In the genomic region with DNA sequence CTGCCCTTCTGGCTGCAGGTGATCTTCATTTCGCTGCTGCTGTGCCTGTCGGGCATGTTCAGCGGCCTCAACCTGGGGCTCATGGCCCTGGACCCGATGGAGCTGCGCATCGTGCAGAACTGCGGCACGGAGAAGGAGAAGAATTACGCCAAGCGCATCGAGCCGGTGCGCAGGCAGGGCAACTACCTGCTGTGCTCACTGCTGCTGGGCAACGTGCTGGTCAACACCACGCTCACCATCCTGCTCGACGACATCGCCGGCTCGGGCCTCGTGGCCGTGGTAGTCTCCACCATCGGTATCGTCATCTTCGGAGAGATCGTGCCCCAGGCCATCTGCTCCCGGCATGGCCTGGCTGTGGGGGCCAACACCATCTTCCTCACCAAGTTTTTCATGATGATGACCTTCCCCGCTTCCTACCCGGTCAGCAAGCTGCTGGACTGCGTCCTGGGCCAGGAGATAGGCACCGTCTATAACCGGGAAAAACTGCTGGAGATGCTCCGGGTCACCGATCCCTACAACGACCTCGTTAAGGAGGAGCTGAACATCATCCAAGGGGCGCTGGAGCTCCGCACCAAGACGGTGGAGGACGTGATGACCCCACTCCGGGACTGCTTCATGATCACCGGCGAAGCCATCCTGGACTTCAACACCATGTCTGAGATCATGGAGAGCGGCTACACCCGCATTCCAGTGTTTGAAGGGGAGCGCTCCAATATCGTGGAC, we compare ENCODE assay signal across 8 cellular contexts. TPM values are rescaled to one million over a fixed set of nuclear protein-coding genes. Genes with fewer than 3 reads are reported as not detected.
DNase-seq lines count a peak whose midpoint lies in the region; ATAC-seq and TF ChIP-seq lines count a peak whose summit lies in the region.

No MANE protein-coding gene starts in this region.

- CTCF ChIA-PET in activated CD8-positive, alpha-beta memory T cell treated with anti-CD3 and anti-CD28 coated beads, Interleukin-2, amount 10 ng/mL, durations not matched to agents 7 days and 5 days (lab: Charles Lee): interaction anchor here (1.0 to 6.2 kb wide), 8 partner anchors 17 to 277 kb away, joined by 3 to 47 read pairs (median 9); partner anchors contain the start of gene ARL3

- H3K4me1 Mint-ChIP-seq in activated CD8-positive, alpha-beta memory T cell treated with anti-CD3 and anti-CD28 coated beads, Interleukin-2, amount 10 ng/mL, durations not matched to agents 7 days and 5 days: peaks cover 66% of the 10 kb centered on the region

- no peak overlapping the region for H3K27ac ChIP-seq in osteoblast (ENCODE audit: low read depth, low read length)

- peaks cover 4% of the 10 kb centered on the region for H3K79me2 ChIP-seq in osteoblast (ENCODE audit: insufficient read depth, low read length)

- no peaks in the 10 kb centered on the region for H3K36me3 ChIP-seq in osteoblast (ENCODE audit: insufficient read depth, low read length)

- H3K9me3 Mint-ChIP-seq in activated CD8-positive, alpha-beta memory T cell treated with anti-CD3 and anti-CD28 coated beads, Interleukin-2, amount 10 ng/mL, durations not matched to agents 7 days and 5 days (ENCODE audit: low read depth): no peaks in the 10 kb centered on the region

- no peaks in the 10 kb centered on the region for H3K27me3 Mint-ChIP-seq in activated CD8-positive, alpha-beta memory T cell treated with anti-CD3 and anti-CD28 coated beads, Interleukin-2, amount 10 ng/mL, durations not matched to agents 7 days and 5 days

- H3K4me3 Mint-ChIP-seq in activated CD8-positive, alpha-beta memory T cell treated with anti-CD3 and anti-CD28 coated beads, Interleukin-2, amount 10 ng/mL, durations not matched to agents 7 days and 5 days: peak overlapping the region; percentile 90

- H2AFZ ChIP-seq in osteoblast (ENCODE audit: low read length): peak overlapping the region; percentile 99

- peak; percentile 43 for DNase-seq in activated CD8-positive, alpha-beta memory T cell treated with anti-CD3 and anti-CD28 coated beads, Interleukin-2, amount 10 ng/mL, durations not matched to agents 7 days and 5 days
- DNase-seq in activated CD8-positive, alpha-beta memory T cell treated with anti-CD3 and anti-CD28 coated beads for 24 hours: no peak
- peak; percentile 21 to 22 for DNase-seq in activated CD4-positive, alpha-beta T cell treated with anti-CD3 and anti-CD28 coated beads, Interleukin-2, amount 50 U/mL, for 48 hours
- DNase-seq in fibroblast of pulmonary artery (ENCODE audit: low read depth) (no peak), osteoblast (ENCODE audit: insufficient read length, low spot score, missing footprints) (no peak), mesenteric fat pad (ENCODE audit: low spot score) (no peak)

- H3K4me2 ChIP-seq in osteoblast (ENCODE audit: insufficient read depth, low read length): peak overlapping the region; percentile 93

- TF ChIP-seq CTCF in fibroblast of pulmonary artery (IDR thresholded peaks at IDR 0.05; ENCODE audit: low read length, missing control alignments) (no peak), osteoblast (IDR thresholded peaks at IDR 0.05; ENCODE audit: extremely low read depth, low read depth, low read length) (no peak)

- H3K36me3 Mint-ChIP-seq in activated CD8-positive, alpha-beta memory T cell treated with anti-CD3 and anti-CD28 coated beads, Interleukin-2, amount 10 ng/mL, durations not matched to agents 7 days and 5 days: peaks cover 10% of the 10 kb centered on the region

- no peak overlapping the region for H3K27ac Mint-ChIP-seq in activated CD8-positive, alpha-beta memory T cell treated with anti-CD3 and anti-CD28 coated beads, Interleukin-2, amount 10 ng/mL, durations not matched to agents 7 days and 5 days

- ATAC-seq in activated CD8-positive, alpha-beta memory T cell treated with anti-CD3 and anti-CD28 coated beads, Interleukin-2, amount 10 ng/mL, durations not matched to agents 7 days and 5 days: no peak
- ATAC-seq in HG03460 (IDR thresholded peaks at IDR 0.05; ENCODE audit: unreplicated experiment) (no peak), GM18498 (IDR thresholded peaks at IDR 0.05; ENCODE audit: unreplicated experiment) (no peak)

- H3K4me3 ChIP-seq in fibroblast of pulmonary artery (replicated peaks; ENCODE audit: low read depth, low read length) (peak overlapping the region; percentile 88), osteoblast (ENCODE audit: insufficient read depth, low read length) (peak overlapping the region; percentile 99)

- no peaks in the 10 kb centered on the region for H4K20me1 ChIP-seq in osteoblast (ENCODE audit: insufficient read depth, low read length)

- H3K4me1 ChIP-seq in osteoblast (ENCODE audit: insufficient read depth, low read length): peaks cover 14% of the 10 kb centered on the region

- H3K9me3 ChIP-seq in osteoblast (ENCODE audit: low read depth, low read length): no peaks in the 10 kb centered on the region

- peaks cover 15% of the 10 kb centered on the region for H3K27me3 ChIP-seq in osteoblast (ENCODE audit: insufficient read depth, low read length)

RNA-seq across cellular contexts. Expression of gene CNNM2, which starts 1.3 kb away (rescaled TPM):
- 10 to 100 TPM in 1 of 2 experiments, 1 to 10 TPM in 1; 8.0 to 10.1 TPM for total RNA-seq in activated CD8-positive, alpha-beta memory T cell treated with anti-CD3 and anti-CD28 coated beads, Interleukin-2, amount 10 ng/mL, durations not matched to agents 7 days and 5 days
- total RNA-seq in osteoblast (9.4 TPM in 2 replicates), mesenteric fat pad (3.1 TPM)

RNA-seq across cellular contexts. Expression of gene AS3MT, which starts 50.1 kb away (rescaled TPM):
- total RNA-seq in activated CD8-positive, alpha-beta memory T cell treated with anti-CD3 and anti-CD28 coated beads, Interleukin-2, amount 10 ng/mL, durations not matched to agents 7 days and 5 days: under 1 TPM in 1 of 2 experiments, not detected in 1; 0.41 TPM
- total RNA-seq in osteoblast (6.2 and 8.0 TPM in 2 replicates), mesenteric fat pad (2.1 TPM)

Comparison
In these comparisons a context has a peak if more than half of its experiments do, and no peak if none do; other contexts are left out.
1. DNase-seq: peak in activated CD8-positive, alpha-beta memory T cell treated with anti-CD3 and anti-CD28 coated beads, Interleukin-2, amount 10 ng/mL, durations not matched to agents 7 days and 5 days (single experiment) and activated CD4-positive, alpha-beta T cell treated with anti-CD3 and anti-CD28 coated beads, Interleukin-2, amount 50 U/mL, for 48 hours (2 of 2); none in activated CD8-positive, alpha-beta memory T cell treated with anti-CD3 and anti-CD28 coated beads for 24 hours (single experiment), fibroblast of pulmonary artery (single experiment), osteoblast (single experiment) and mesenteric fat pad (single experiment).